Comparison of ENCODE assay signal across 20 cellular contexts in the genomic region with DNA sequence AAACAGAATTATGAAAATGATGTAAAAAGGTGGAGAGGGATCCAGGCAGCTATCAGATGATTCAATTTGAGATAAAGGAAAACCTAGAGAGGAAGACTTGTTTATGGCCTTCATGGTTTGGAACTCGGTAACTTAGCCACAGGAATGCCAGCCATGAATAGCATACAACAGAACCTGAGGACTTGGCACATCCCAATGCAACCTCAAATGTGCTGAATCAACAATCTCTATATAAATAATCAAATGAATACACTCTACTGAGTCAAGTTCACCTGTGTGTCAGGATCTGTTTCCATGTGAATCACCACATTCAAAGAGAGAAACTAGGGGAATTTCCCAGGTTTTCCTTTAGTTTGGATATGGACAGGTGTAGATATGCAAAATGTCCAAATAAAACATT.
DNase-seq lines count a peak whose midpoint lies in the region; ATAC-seq, FAIRE-seq and TF ChIP-seq lines count a peak whose summit lies in the region.
"Had no signal": no experiment of that assay in that cellular context is flagged by ENCODE, and none has a peak within 500 bp of the region (broad histone marks: within the 10 kb centered on the region; RNA-seq: fewer than 3 reads in every experiment).

No MANE protein-coding gene starts in this region.

- H3K27me3 ChIP-seq in keratinocyte (ENCODE audit: control insufficient read depth, extremely low read depth, insufficient read depth, low read length): no peaks in the 10 kb centered on the region
- H3K27me3 ChIP-seq: body of pancreas, colonic mucosa, upper lobe of right lung had no signal

- dilution Hi-C loops in keratinocyte (cut with MboI; ENCODE audit: extremely low pct_ligation_motif_present, low sequenced_read_pairs): no loop called here

- H3K4me2 ChIP-seq in keratinocyte (ENCODE audit: control insufficient read depth, extremely low read depth, insufficient read depth, low read depth, low read length): no peak overlapping the region

- DNase-seq in A172 (ENCODE audit: low spot score) (peak; percentile 3), M059J (ENCODE audit: low read depth) (peak; percentile 81), astrocyte of the hippocampus (ENCODE audit: low read depth, low spot score) (peak; percentile 69), keratinocyte (ENCODE audit: low read depth, low spot score) (peak; percentile 28), left ventricle myocardium superior (no peak), frontal cortex (ENCODE audit: low spot score in 2 of 2) (no peak)
- DNase-seq: activated CD8-positive, alpha-beta T cell treated with anti-CD3 and anti-CD28 coated beads, Interleukin-2, amount 10 ng/mL, durations not matched to agents 7 days and 5 days; activated naive CD4-positive, alpha-beta T cell treated with anti-CD3 and anti-CD28 coated beads, Interleukin-2, amount 50 U/mL, for 16 hours; activated T-cell treated with anti-CD3 and anti-CD28 coated beads, Interleukin-2, amount 50 U/mL, for 48 hours; body of pancreas; colonic mucosa; DMS 273 treated with DMSO at 0.1 percent for 48 hours; left cardiac atrium; NCI-H1417 treated with DMSO at 0.1 percent for 48 hours; nephron progenitor cell; small intestine; stimulated activated CD4-positive, alpha-beta T cell treated with anti-CD3 and anti-CD28 coated beads, Interleukin-4, amount 100 ng/mL, for 24 hours; upper lobe of right lung had no signal

- intact Hi-C loops in left ventricle myocardium superior (cut with micrococcal nuclease): no loop called here

- H2AFZ ChIP-seq in keratinocyte (ENCODE audit: control insufficient read depth, low read length): no peak overlapping the region

- H3K79me2 ChIP-seq in keratinocyte (ENCODE audit: control insufficient read depth, insufficient read depth, low read length): no peaks in the 10 kb centered on the region

- ATAC-seq in left ventricle myocardium superior (no peak), GM18511 (IDR thresholded peaks at IDR 0.05; ENCODE audit: unreplicated experiment) (no peak), GM19395 (IDR thresholded peaks at IDR 0.05; ENCODE audit: unreplicated experiment) (no peak)
- ATAC-seq: activated CD8-positive, alpha-beta T cell treated with anti-CD3 and anti-CD28 coated beads, Interleukin-2, amount 10 ng/mL, durations not matched to agents 7 days and 5 days; body of pancreas; left cardiac atrium; upper lobe of right lung had no signal

- no peaks in the 10 kb centered on the region for H4K20me1 ChIP-seq in keratinocyte (ENCODE audit: control insufficient read depth, extremely low read depth, insufficient read depth, low read length)

- no peaks in the 10 kb centered on the region for H3K36me3 ChIP-seq in keratinocyte (ENCODE audit: control insufficient read depth in 2 of 2, extremely low read depth in 1 of 2, insufficient read depth in 2 of 2, low read length in 2 of 2)
- H3K36me3 ChIP-seq: colonic mucosa, upper lobe of right lung had no signal

- H3K27ac ChIP-seq in keratinocyte (ENCODE audit: control insufficient read depth, insufficient read depth, low read length): no peak overlapping the region
- H3K27ac ChIP-seq: body of pancreas, colonic mucosa, upper lobe of right lung had no signal

- H3K9me3 ChIP-seq in keratinocyte (ENCODE audit: control insufficient read depth, low read depth, low read length): no peaks in the 10 kb centered on the region
- H3K9me3 ChIP-seq: body of pancreas, colonic mucosa, upper lobe of right lung had no signal

- no peaks in the 10 kb centered on the region for H3K4me1 ChIP-seq in keratinocyte (ENCODE audit: control insufficient read depth, extremely low read depth, insufficient read depth, low read length)
- H3K4me1 ChIP-seq: body of pancreas, colonic mucosa, upper lobe of right lung had no signal

- H3K9ac ChIP-seq in keratinocyte (ENCODE audit: control insufficient read depth, extremely low read depth, insufficient read depth, low read length): no peak overlapping the region

- no peak overlapping the region for H3K4me3 ChIP-seq in keratinocyte (ENCODE audit: control insufficient read depth in 2 of 3, extremely low read depth in 1 of 3, insufficient read depth in 2 of 3, low read depth in 1 of 3, low read length in 3 of 3)
- H3K4me3 ChIP-seq: body of pancreas, colonic mucosa, upper lobe of right lung had no signal

- H3K9me1 ChIP-seq in keratinocyte (ENCODE audit: control insufficient read depth, extremely low read depth, insufficient read depth, low read length): no peaks in the 10 kb centered on the region

- no peak for FAIRE-seq in keratinocyte (lab: Jason Lieb, UNC)
- no peak for FAIRE-seq in frontal cortex (lab: Jason Lieb, UNC)
- FAIRE-seq: small intestine had no signal

- TF ChIP-seq CTCF in keratinocyte (optimal IDR thresholded peaks at IDR 0.05 in 1 of 3, IDR thresholded peaks at IDR 0.05 in 1 of 3, conservative IDR thresholded peaks at IDR 0.05 in 1 of 3; ENCODE audit: extremely low read depth in 1 of 3, insufficient read depth in 2 of 3, low read length in 3 of 3): no peak

Comparison
In these comparisons a context has a peak if more than half of its experiments do, and no peak if none do; other contexts are left out.
1. DNase-seq: peak in A172 (single experiment), M059J (single experiment), astrocyte of the hippocampus (single experiment) and keratinocyte (single experiment); none in left ventricle myocardium superior (single experiment) and frontal cortex (0 of 2).